In genomic region chr12:104569348-104570173, GRCh38 we compare ENCODE assay signal across 1 cellular context.
A peak's percentile ranks its signal among the peaks of the same experiment; 100 is the strongest.
TF ChIP-seq lines count a peak whose summit lies in the region.

No MANE protein-coding gene starts in this region.

TF ChIP-seq in GM12878, 131 proteins besides CTCF, POLR2A, EP300 and RAD21 (continued from another document and continues in another):
- TF ChIP-seq ESRRA (IDR thresholded peaks at IDR 0.05; ENCODE audit: low read length), result no peak
- TF ChIP-seq MYB (IDR thresholded peaks at IDR 0.05; ENCODE audit: borderline replicate concordance, low read depth, low read length), result no peak
- peak in 1 of 2 experiments; percentile 27; a peak in 1 of 4 replicates for TF ChIP-seq CEBPB (IDR thresholded peaks at IDR 0.05; ENCODE audit: borderline replicate concordance in 1 of 2, low read depth in 2 of 2, low read length in 2 of 2)
- TF ChIP-seq YBX1 (IDR thresholded peaks at IDR 0.05), result no peak
- no peak for TF ChIP-seq NR2C2 (IDR thresholded peaks at IDR 0.05; ENCODE audit: borderline replicate concordance, control insufficient read depth, insufficient read length, low read depth)
- TF ChIP-seq FOS (IDR thresholded peaks at IDR 0.05; ENCODE audit: borderline replicate concordance, extremely low read depth, insufficient read length), result no peak
- TF ChIP-seq EED (IDR thresholded peaks at IDR 0.05; ENCODE audit: low read depth), result peak; percentile 86
- TF ChIP-seq HDGF (IDR thresholded peaks at IDR 0.05), result no peak
- peak; percentile 91 for TF ChIP-seq SKIL (IDR thresholded peaks at IDR 0.05; ENCODE audit: low read depth, poor library complexity, severe bottlenecking)
- TF ChIP-seq TAF1 (IDR thresholded peaks at IDR 0.05; ENCODE audit: borderline replicate concordance, low read depth, low read length), result 0 out of 2 replicates have a peak, but pooled peaks have one; percentile 20
- TF ChIP-seq, protein P1, sequence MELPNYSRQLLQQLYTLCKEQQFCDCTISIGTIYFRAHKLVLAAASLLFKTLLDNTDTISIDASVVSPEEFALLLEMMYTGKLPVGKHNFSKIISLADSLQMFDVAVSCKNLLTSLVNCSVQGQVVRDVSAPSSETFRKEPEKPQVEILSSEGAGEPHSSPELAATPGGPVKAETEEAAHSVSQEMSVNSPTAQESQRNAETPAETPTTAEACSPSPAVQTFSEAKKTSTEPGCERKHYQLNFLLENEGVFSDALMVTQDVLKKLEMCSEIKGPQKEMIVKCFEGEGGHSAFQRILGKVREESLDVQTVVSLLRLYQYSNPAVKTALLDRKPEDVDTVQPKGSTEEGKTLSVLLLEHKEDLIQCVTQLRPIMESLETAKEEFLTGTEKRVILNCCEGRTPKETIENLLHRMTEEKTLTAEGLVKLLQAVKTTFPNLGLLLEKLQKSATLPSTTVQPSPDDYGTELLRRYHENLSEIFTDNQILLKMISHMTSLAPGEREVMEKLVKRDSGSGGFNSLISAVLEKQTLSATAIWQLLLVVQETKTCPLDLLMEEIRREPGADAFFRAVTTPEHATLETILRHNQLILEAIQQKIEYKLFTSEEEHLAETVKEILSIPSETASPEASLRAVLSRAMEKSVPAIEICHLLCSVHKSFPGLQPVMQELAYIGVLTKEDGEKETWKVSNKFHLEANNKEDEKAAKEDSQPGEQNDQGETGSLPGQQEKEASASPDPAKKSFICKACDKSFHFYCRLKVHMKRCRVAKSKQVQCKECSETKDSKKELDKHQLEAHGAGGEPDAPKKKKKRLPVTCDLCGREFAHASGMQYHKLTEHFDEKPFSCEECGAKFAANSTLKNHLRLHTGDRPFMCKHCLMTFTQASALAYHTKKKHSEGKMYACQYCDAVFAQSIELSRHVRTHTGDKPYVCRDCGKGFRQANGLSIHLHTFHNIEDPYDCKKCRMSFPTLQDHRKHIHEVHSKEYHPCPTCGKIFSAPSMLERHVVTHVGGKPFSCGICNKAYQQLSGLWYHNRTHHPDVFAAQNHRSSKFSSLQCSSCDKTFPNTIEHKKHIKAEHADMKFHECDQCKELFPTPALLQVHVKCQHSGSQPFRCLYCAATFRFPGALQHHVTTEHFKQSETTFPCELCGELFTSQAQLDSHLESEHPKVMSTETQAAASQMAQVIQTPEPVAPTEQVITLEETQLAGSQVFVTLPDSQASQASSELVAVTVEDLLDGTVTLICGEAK (IDR thresholded peaks at IDR 0.05; ENCODE audit: borderline replicate concordance), result no peak
- no peak for TF ChIP-seq ZNF217 (IDR thresholded peaks at IDR 0.05)
- TF ChIP-seq TARDBP (IDR thresholded peaks at IDR 0.05; ENCODE audit: borderline replicate concordance), result peak; percentile 25; the same call in 1 of the 2 replicates
- TF ChIP-seq ZBTB33 (IDR thresholded peaks at IDR 0.05), result no peak
- no peak for TF ChIP-seq ZBTB4 (CRISPR knock-in tag; IDR thresholded peaks at IDR 0.05)
- no peak; the same call in 1 of the 2 replicates for TF ChIP-seq LARP7 (IDR thresholded peaks at IDR 0.05)
- no peak for TF ChIP-seq USF1 (IDR thresholded peaks at IDR 0.05; ENCODE audit: borderline replicate concordance, extremely low read length, insufficient read depth, low read depth, low read length)
- TF ChIP-seq KLF5 (IDR thresholded peaks at IDR 0.05; ENCODE audit: partially characterized antibody), result no peak
- TF ChIP-seq NR2F1 (conservative IDR thresholded peaks at IDR 0.05), result peak; percentile 59; the same call in 1 of the 2 replicates
- TF ChIP-seq ELK1 (IDR thresholded peaks at IDR 0.05; ENCODE audit: low read depth, low read length), result no peak
- peak; percentile 83 for TF ChIP-seq RELB (IDR thresholded peaks at IDR 0.05; ENCODE audit: low read depth)
- TF ChIP-seq CBFB (IDR thresholded peaks at IDR 0.05; ENCODE audit: low read depth), result peak; percentile 89
- no peak for TF ChIP-seq SMARCA5 (IDR thresholded peaks at IDR 0.05)
- TF ChIP-seq ZNF622 (IDR thresholded peaks at IDR 0.05), result no peak
- TF ChIP-seq SMC3 (IDR thresholded peaks at IDR 0.05; ENCODE audit: borderline replicate concordance, low read length), result no peak; the same call in 1 of the 2 replicates
- TF ChIP-seq KDM1A (IDR thresholded peaks at IDR 0.05; ENCODE audit: borderline replicate concordance), result no peak
- peak; percentile 91 for TF ChIP-seq IKZF1 (conservative IDR thresholded peaks at IDR 0.05)
- TF ChIP-seq EGR1 (IDR thresholded peaks at IDR 0.05; ENCODE audit: borderline replicate concordance in 1 of 2, low read depth in 2 of 2, low read length in 2 of 2), result peak in 1 of 2 experiments; percentile 31; a peak in 1 of 3 replicates
- no peak for TF ChIP-seq USF2 (IDR thresholded peaks at IDR 0.05; ENCODE audit: borderline replicate concordance, low read depth, low read length)
- no peak for TF ChIP-seq GABPA (IDR thresholded peaks at IDR 0.05; ENCODE audit: low read depth)
- TF ChIP-seq SIX5 (IDR thresholded peaks at IDR 0.05; ENCODE audit: low read depth, low read length, severe bottlenecking), result no peak
- no peak for TF ChIP-seq SMAD1 (IDR thresholded peaks at IDR 0.05; ENCODE audit: low read depth, partially characterized antibody)
- no peak for TF ChIP-seq SIN3A (IDR thresholded peaks at IDR 0.05; ENCODE audit: low read depth, low read length)
- no peak for TF ChIP-seq RFX5 (IDR thresholded peaks at IDR 0.05; ENCODE audit: low read depth, low read length)
- no peak for TF ChIP-seq RBBP5 (conservative IDR thresholded peaks at IDR 0.05)
- TF ChIP-seq BHLHE40 (IDR thresholded peaks at IDR 0.05; ENCODE audit: borderline replicate concordance in 1 of 2, low read depth in 2 of 2, low read length in 1 of 2), result peak in 1 of 2 experiments; percentile 55; a peak in 3 of 4 replicates
- TF ChIP-seq ZBED1 (IDR thresholded peaks at IDR 0.05; ENCODE audit: borderline replicate concordance), result peak; percentile 29; the same call in 1 of the 2 replicates
- TF ChIP-seq CHD4 (IDR thresholded peaks at IDR 0.05), result no peak
- peak; percentile 38; the same call in 1 of the 2 replicates for TF ChIP-seq ATF2 (IDR thresholded peaks at IDR 0.05; ENCODE audit: low read length)
- no peak for TF ChIP-seq CBX3 (IDR thresholded peaks at IDR 0.05; ENCODE audit: borderline replicate concordance, low read depth)
- TF ChIP-seq, protein P2, sequence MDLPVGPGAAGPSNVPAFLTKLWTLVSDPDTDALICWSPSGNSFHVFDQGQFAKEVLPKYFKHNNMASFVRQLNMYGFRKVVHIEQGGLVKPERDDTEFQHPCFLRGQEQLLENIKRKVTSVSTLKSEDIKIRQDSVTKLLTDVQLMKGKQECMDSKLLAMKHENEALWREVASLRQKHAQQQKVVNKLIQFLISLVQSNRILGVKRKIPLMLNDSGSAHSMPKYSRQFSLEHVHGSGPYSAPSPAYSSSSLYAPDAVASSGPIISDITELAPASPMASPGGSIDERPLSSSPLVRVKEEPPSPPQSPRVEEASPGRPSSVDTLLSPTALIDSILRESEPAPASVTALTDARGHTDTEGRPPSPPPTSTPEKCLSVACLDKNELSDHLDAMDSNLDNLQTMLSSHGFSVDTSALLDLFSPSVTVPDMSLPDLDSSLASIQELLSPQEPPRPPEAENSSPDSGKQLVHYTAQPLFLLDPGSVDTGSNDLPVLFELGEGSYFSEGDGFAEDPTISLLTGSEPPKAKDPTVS (IDR thresholded peaks at IDR 0.05; ENCODE audit: low read depth, low read length), result no peak
- TF ChIP-seq ATF7 (IDR thresholded peaks at IDR 0.05; ENCODE audit: low read depth), result peak; percentile 46; the same call in 1 of the 2 replicates
- peak; percentile 25; the same call in 1 of the 2 replicates for TF ChIP-seq MXI1 (IDR thresholded peaks at IDR 0.05; ENCODE audit: low read depth, low read length)
- no peak for TF ChIP-seq MTA3 (IDR thresholded peaks at IDR 0.05; ENCODE audit: borderline replicate concordance, low read length)
- TF ChIP-seq CBX5 (IDR thresholded peaks at IDR 0.05; ENCODE audit: low read depth), result no peak
